Comparison of ENCODE assay signal across 9 cellular contexts in the genomic region with DNA sequence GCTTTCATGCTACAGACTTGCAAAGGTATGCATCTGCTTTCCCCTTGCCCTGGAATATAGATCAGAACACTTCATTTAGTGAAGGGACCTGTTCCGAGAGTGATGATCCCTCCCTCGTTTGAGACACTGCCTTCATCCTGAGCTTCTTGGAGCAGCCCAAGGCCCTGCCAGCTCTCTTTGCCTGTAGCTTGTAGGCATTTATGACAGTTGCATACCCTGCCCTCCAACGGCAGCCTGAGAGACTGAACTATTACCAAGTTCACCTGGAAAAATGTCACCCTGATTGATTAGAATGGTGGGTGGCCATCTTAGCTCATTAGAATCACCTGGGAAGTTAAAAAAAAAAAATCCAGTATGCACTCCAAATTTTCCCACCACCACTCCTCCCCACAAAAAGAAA. TPM values are rescaled to one million over a fixed set of nuclear protein-coding genes. Genes with fewer than 3 reads are reported as not detected.
DNase-seq lines count a peak whose midpoint lies in the region; ATAC-seq and TF ChIP-seq lines count a peak whose summit lies in the region.
"Had no signal": no experiment of that assay in that cellular context is flagged by ENCODE, and none has a peak within 500 bp of the region (broad histone marks: within the 10 kb centered on the region; RNA-seq: fewer than 3 reads in every experiment).

No MANE protein-coding gene starts in this region.

- peaks cover 15 to 16% of the 10 kb centered on the region in 2 donors for H3K4me1 Mint-ChIP-seq in natural killer cell
- H3K4me1 Mint-ChIP-seq in natural killer cell treated with Interleukin-12 subunit alpha and Interleukin-12 subunit beta and Interleukin-15 and Interleukin-18, amount 100 ng/mL, for 72 hours (ENCODE audit: low read depth in 2 of 2): peaks cover 10 to 12% of the 10 kb centered on the region in 2 donors
- H3K4me1 Mint-ChIP-seq in naive B cell: peaks cover 21 to 43% (median 34%) of the 10 kb centered on the region in 3 donors

- H3K27me3 ChIP-seq in colonic mucosa (no peaks in the 10 kb centered on the region), body of pancreas (no peaks in the 10 kb centered on the region)

- H3K9me3 Mint-ChIP-seq in natural killer cell (no peaks in the 10 kb centered on the region), naive B cell (no peaks in the 10 kb centered on the region)
- H3K9me3 Mint-ChIP-seq in natural killer cell treated with Interleukin-12 subunit alpha and Interleukin-12 subunit beta and Interleukin-15 and Interleukin-18, amount 100 ng/mL, for 72 hours: no peaks in the 10 kb centered on the region

- TF ChIP-seq CTCF in natural killer cell (IDR thresholded peaks at IDR 0.05) (no peak), colonic mucosa (IDR thresholded peaks at IDR 0.05) (no peak), body of pancreas (IDR thresholded peaks at IDR 0.05) (no peak)

- H3K27ac ChIP-seq in colonic mucosa: peak overlapping the region; percentile 82
- no peak overlapping the region for H3K27ac ChIP-seq in body of pancreas
- H3K27ac ChIP-seq: BLaER1 treated with 17β-estradiol and CSF1 and Interleukin-3, amounts not matched to agents 10 nM and 100 nM had no signal

- WGBS in body of pancreas, 2 donors: 36 to 65% methylated on average over 3 of the region's 3 CpGs

- DNase-seq in natural killer cell (no peak), colonic mucosa (no peak), naive B cell (no peak), posterior cingulate gyrus (no peak), body of pancreas (no peak)
- DNase-seq in natural killer cell treated with Interleukin-12 subunit alpha and Interleukin-12 subunit beta and Interleukin-15 and Interleukin-18, amount 100 ng/mL, for 72 hours (ENCODE audit: low spot score): no peak
- DNase-seq in activated effector memory CD4-positive, alpha-beta T cell treated with anti-CD3 and anti-CD28 coated beads, Interleukin-2, amount 50 U/mL, for 16 hours: no peak

- no peak for ATAC-seq in natural killer cell
- no peak for ATAC-seq in natural killer cell treated with Interleukin-12 subunit alpha and Interleukin-12 subunit beta and Interleukin-15 and Interleukin-18, amount 100 ng/mL, for 72 hours
- no peak for ATAC-seq in naive B cell (ENCODE audit: low read depth in 2 of 2)
- ATAC-seq in body of pancreas: no peak
- no peak for ATAC-seq in GM21619 (IDR thresholded peaks at IDR 0.05; ENCODE audit: unreplicated experiment)

- H3K36me3 Mint-ChIP-seq in natural killer cell (no peaks in the 10 kb centered on the region), naive B cell (no peaks in the 10 kb centered on the region)
- H3K36me3 Mint-ChIP-seq in natural killer cell treated with Interleukin-12 subunit alpha and Interleukin-12 subunit beta and Interleukin-15 and Interleukin-18, amount 100 ng/mL, for 72 hours: no peaks in the 10 kb centered on the region

- H3K27me3 Mint-ChIP-seq in natural killer cell (ENCODE audit: low read depth in 2 of 2): peaks cover 39 to 54% of the 10 kb centered on the region in 2 donors
- peaks cover 37 to 43% of the 10 kb centered on the region in 2 donors for H3K27me3 Mint-ChIP-seq in natural killer cell treated with Interleukin-12 subunit alpha and Interleukin-12 subunit beta and Interleukin-15 and Interleukin-18, amount 100 ng/mL, for 72 hours
- no peaks in the 10 kb centered on the region for H3K27me3 Mint-ChIP-seq in naive B cell

- no peak for TF ChIP-seq POLR2A in body of pancreas (IDR thresholded peaks at IDR 0.05)

- H3K4me3 ChIP-seq in colonic mucosa (peak overlapping the region; percentile 71), body of pancreas (no peak overlapping the region)

- H3K36me3 ChIP-seq in colonic mucosa (no peaks in the 10 kb centered on the region), body of pancreas (replicated peaks in 1 of 2; ENCODE audit: insufficient read depth in 1 of 2, low read depth in 2 of 2) (no peaks in the 10 kb centered on the region)
- H3K36me3 ChIP-seq: BLaER1 treated with 17β-estradiol and CSF1 and Interleukin-3, amounts not matched to agents 10 nM and 100 nM had no signal

- H3K4me3 Mint-ChIP-seq in natural killer cell (peak overlapping the region; percentile 4), naive B cell (peak overlapping the region; percentile 96 to 100 (median 98))
- H3K4me3 Mint-ChIP-seq in natural killer cell treated with Interleukin-12 subunit alpha and Interleukin-12 subunit beta and Interleukin-15 and Interleukin-18, amount 100 ng/mL, for 72 hours: no peak overlapping the region

- no peak overlapping the region for H3K27ac Mint-ChIP-seq in natural killer cell
- H3K27ac Mint-ChIP-seq in natural killer cell treated with Interleukin-12 subunit alpha and Interleukin-12 subunit beta and Interleukin-15 and Interleukin-18, amount 100 ng/mL, for 72 hours: no peak overlapping the region
- no peak overlapping the region for H3K27ac Mint-ChIP-seq in naive B cell

- no peaks in the 10 kb centered on the region for H3K9me3 ChIP-seq in colonic mucosa
- H3K9me3 ChIP-seq in body of pancreas: no peaks in the 10 kb centered on the region
- H3K9me3 ChIP-seq: BLaER1 treated with 17β-estradiol and CSF1 and Interleukin-3, amounts not matched to agents 10 nM and 100 nM had no signal

- H3K9ac ChIP-seq in colonic mucosa (ENCODE audit: low read depth in 2 of 2, low read length in 2 of 2): peak overlapping the region in 1 of 2 donors; percentile 85

- peaks cover 4% of the 10 kb centered on the region for H3K4me1 ChIP-seq in colonic mucosa
- H3K4me1 ChIP-seq in body of pancreas: peaks cover 17% of the 10 kb centered on the region

- intact Hi-C loops in natural killer cell (cut with micrococcal nuclease) (no loop called here), colonic mucosa (cut with DNase I) (loop anchor here (5.0 kb wide), 1 partner anchor 191 kb away; no protein-coding TSS in a partner anchor), posterior cingulate gyrus (cut with DNase I) (no loop called here), body of pancreas (cut with DNase I) (loop anchor here (10.0 kb wide), 1 partner anchor 118 kb away; no protein-coding TSS in a partner anchor)

RNA-seq across cellular contexts. Expression of a gene that starts 1.5 kb away (rescaled TPM):
- total RNA-seq in natural killer cell: 10 to 100 TPM; 17.1 to 36.3 (median 34.3) TPM
- 10 to 100 TPM; 52.7 to 62.1 TPM for total RNA-seq in natural killer cell treated with Interleukin-12 subunit alpha and Interleukin-12 subunit beta and Interleukin-15 and Interleukin-18, amount 100 ng/mL, for 72 hours
- total RNA-seq in colonic mucosa: 10 to 100 TPM; 72.5 to 84.5 TPM
- 10 to 100 TPM; 10.9 to 28.0 (median 15.6) TPM for polyA plus RNA-seq in naive B cell (ENCODE audit: low read depth in 6 of 6)
- 10 to 100 TPM; 33.6 to 34.0 TPM for total RNA-seq in body of pancreas

RNA-seq across cellular contexts. Expression of a gene that starts 54.9 kb away (rescaled TPM):
- total RNA-seq in natural killer cell: 10 to 100 TPM; 27.6 to 37.4 (median 31.2) TPM
- 10 to 100 TPM; 44.6 to 63.5 TPM for total RNA-seq in natural killer cell treated with Interleukin-12 subunit alpha and Interleukin-12 subunit beta and Interleukin-15 and Interleukin-18, amount 100 ng/mL, for 72 hours
- 100 to 1,000 TPM in 1 of 2 donors, 10 to 100 TPM in 1; 86.7 to 128 TPM for total RNA-seq in colonic mucosa
- 1 to 10 TPM; 1.0 to 4.3 (median 2.4) TPM for polyA plus RNA-seq in naive B cell (ENCODE audit: low read depth in 6 of 6)
- total RNA-seq in body of pancreas: 10 to 100 TPM; 11.9 to 57.0 TPM

Comparison
In these comparisons a context has a peak if more than half of its experiments do, and no peak if none do; other contexts are left out.
1. intact Hi-C loops: an anchor here in colonic mucosa (5.0 kb wide) and body of pancreas (10.0 kb wide); none called in natural killer cell and posterior cingulate gyrus.